9 cellular contexts compared by ENCODE assay signal in the genomic region with DNA sequence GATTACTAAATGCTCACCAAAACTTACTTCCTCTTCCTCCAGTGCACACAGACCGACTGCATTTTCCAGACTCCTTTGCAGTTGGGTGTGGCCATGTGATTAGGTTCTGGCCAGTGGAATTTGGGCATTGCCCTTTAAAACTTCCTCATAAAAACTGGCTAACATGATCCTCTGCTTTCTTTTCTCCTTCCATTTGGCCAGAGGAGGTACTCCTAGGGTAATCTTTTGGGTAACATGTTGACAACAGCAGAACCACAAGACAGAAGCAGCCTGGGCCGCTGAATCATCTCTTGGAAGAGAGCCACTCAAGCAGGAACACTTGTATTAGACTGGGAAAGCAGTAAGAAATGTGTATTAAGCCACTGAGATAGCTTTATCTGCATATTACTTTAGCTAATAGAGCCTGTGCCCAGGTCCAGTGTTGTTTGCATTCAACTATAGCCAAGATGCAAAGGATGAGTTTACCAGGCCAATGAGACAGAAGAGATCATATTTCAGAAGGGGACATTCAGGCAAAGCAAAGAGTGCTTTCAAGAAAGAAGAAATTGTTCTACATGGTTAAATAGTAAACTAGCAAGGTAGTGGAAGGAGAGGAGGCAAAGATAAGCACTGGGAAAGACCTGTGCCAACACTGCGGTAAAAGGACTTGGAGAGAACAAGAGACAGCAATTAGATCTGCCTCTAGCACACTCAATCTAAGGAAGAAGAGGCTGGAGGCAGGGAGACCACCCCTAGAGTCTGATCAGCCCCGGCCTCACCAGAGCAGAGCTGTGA.
A peak's percentile ranks its signal among the peaks of the same experiment; 100 is the strongest.
DNase-seq lines count a peak whose midpoint lies in the region; ATAC-seq and TF ChIP-seq lines count a peak whose summit lies in the region.
"Had no signal": no experiment of that assay in that cellular context is flagged by ENCODE, and none has a peak within 500 bp of the region (broad histone marks: within the 10 kb centered on the region; RNA-seq: fewer than 3 reads in every experiment).

No MANE protein-coding gene starts in this region.

- 56% methylated on average over 4 of the region's 4 CpGs for WGBS in hepatocyte (ENCODE audit: low lambda C conversion rate, missing lambda C conversion rate)
- WGBS in tibial nerve, 2 donors, result 59 to 69% methylated on average over 4 of the region's 4 CpGs

- peak; percentile 57 for ATAC-seq in WTC11
- ATAC-seq in HG02981 (IDR thresholded peaks at IDR 0.05; ENCODE audit: unreplicated experiment), result no peak
- ATAC-seq: effector memory CD8-positive, alpha-beta T cell had no signal

- H3K9me3 ChIP-seq in hepatocyte (ENCODE audit: low read depth), result no peaks in the 10 kb centered on the region
- no peaks in the 10 kb centered on the region for H3K9me3 ChIP-seq in tibial nerve

- H3K9me3 Mint-ChIP-seq in WTC11, result no peaks in the 10 kb centered on the region
- H3K9me3 Mint-ChIP-seq: effector memory CD8-positive, alpha-beta T cell had no signal

- peak in 1 of 2 donors; percentile 68 for TF ChIP-seq EP300 in tibial nerve (IDR thresholded peaks at IDR 0.05)

- no peaks in the 10 kb centered on the region for H3K27me3 Mint-ChIP-seq in WTC11 (ENCODE audit: low read depth)

- H3K27ac ChIP-seq in hepatocyte, result peak overlapping the region; percentile 15
- peak overlapping the region in 3 of 4 donors; percentile 29 to 77 (median 67) for H3K27ac ChIP-seq in tibial nerve

- H3K4me3 ChIP-seq in hepatocyte (no peak overlapping the region), tibial nerve (no peak overlapping the region)

- no peaks in the 10 kb centered on the region for H3K36me3 ChIP-seq in hepatocyte (replicated peaks; ENCODE audit: insufficient read depth, low read depth)
- no peaks in the 10 kb centered on the region for H3K36me3 ChIP-seq in tibial nerve

- CTCF ChIA-PET in WTC11 (lab: Charles Lee), result no interaction called here

- peaks cover 19% of the 10 kb centered on the region for H3K4me1 Mint-ChIP-seq in WTC11

- peak; percentile 90 for DNase-seq in HT1080 (ENCODE audit: low read depth)
- no peak for DNase-seq in WTC11 (ENCODE audit: low spot score)
- DNase-seq in hepatocyte (ENCODE audit: low spot score), result peak; percentile 57
- peak; percentile 50 to 74 for DNase-seq in tibial nerve (ENCODE audit: low spot score in 2 of 2)
- no peak for DNase-seq in stimulated activated CD4-positive, alpha-beta T cell treated with anti-CD3 and anti-CD28 coated beads, Interleukin-12 subunit alpha, Interleukin-12 subunit beta, amount 100 ng/mL, for 4 hours
- no peak for DNase-seq in SK-N-DZ (ENCODE audit: low spot score)
- DNase-seq in activated CD4-positive, alpha-beta T cell treated with anti-CD3 and anti-CD28 coated beads for 4 hours, result no peak
- DNase-seq: effector memory CD8-positive, alpha-beta T cell had no signal

- H2AFZ ChIP-seq in hepatocyte, result no peak overlapping the region

- H3K4me2 ChIP-seq in hepatocyte, result peak overlapping the region; percentile 3

- TF ChIP-seq CTCF in WTC11 (IDR thresholded peaks at IDR 0.05) (no peak), hepatocyte (IDR thresholded peaks at IDR 0.05; ENCODE audit: poor library complexity) (no peak), tibial nerve (IDR thresholded peaks at IDR 0.05) (no peak)

- H3K27me3 ChIP-seq in hepatocyte (no peaks in the 10 kb centered on the region), tibial nerve (no peaks in the 10 kb centered on the region)

- peaks cover 17% of the 10 kb centered on the region for H3K4me1 ChIP-seq in hepatocyte (ENCODE audit: insufficient read depth)
- peaks cover 0 to 6% (median 3%) of the 10 kb centered on the region in 4 donors for H3K4me1 ChIP-seq in tibial nerve

- POLR2A ChIA-PET in WTC11 (lab: Charles Lee), result no interaction called here

- H3K9me2 ChIP-seq in hepatocyte (replicated peaks; ENCODE audit: insufficient read depth), result no peaks in the 10 kb centered on the region

- no peak overlapping the region for H3K4me3 Mint-ChIP-seq in WTC11
- H3K4me3 Mint-ChIP-seq: effector memory CD8-positive, alpha-beta T cell had no signal

- no peaks in the 10 kb centered on the region for H3K36me3 Mint-ChIP-seq in WTC11

- no peaks in the 10 kb centered on the region for H3K79me2 ChIP-seq in hepatocyte

- no peaks in the 10 kb centered on the region for H4K20me1 ChIP-seq in hepatocyte (ENCODE audit: insufficient read depth, poor library complexity, severe bottlenecking)

- no peak for TF ChIP-seq POLR2A in tibial nerve (IDR thresholded peaks at IDR 0.05)

- peak overlapping the region; percentile 38 for H3K27ac Mint-ChIP-seq in WTC11
- H3K27ac Mint-ChIP-seq: effector memory CD8-positive, alpha-beta T cell had no signal

TF ChIP-seq in WTC11, 78 proteins besides CTCF, POLR2A, EP300 and RAD21:
- TF ChIP-seq, protein P1, sequence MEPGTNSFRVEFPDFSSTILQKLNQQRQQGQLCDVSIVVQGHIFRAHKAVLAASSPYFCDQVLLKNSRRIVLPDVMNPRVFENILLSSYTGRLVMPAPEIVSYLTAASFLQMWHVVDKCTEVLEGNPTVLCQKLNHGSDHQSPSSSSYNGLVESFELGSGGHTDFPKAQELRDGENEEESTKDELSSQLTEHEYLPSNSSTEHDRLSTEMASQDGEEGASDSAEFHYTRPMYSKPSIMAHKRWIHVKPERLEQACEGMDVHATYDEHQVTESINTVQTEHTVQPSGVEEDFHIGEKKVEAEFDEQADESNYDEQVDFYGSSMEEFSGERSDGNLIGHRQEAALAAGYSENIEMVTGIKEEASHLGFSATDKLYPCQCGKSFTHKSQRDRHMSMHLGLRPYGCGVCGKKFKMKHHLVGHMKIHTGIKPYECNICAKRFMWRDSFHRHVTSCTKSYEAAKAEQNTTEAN (CRISPR knock-in tag; IDR thresholded peaks at IDR 0.05), result no peak
- TF ChIP-seq, protein P2, sequence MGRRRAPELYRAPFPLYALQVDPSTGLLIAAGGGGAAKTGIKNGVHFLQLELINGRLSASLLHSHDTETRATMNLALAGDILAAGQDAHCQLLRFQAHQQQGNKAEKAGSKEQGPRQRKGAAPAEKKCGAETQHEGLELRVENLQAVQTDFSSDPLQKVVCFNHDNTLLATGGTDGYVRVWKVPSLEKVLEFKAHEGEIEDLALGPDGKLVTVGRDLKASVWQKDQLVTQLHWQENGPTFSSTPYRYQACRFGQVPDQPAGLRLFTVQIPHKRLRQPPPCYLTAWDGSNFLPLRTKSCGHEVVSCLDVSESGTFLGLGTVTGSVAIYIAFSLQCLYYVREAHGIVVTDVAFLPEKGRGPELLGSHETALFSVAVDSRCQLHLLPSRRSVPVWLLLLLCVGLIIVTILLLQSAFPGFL (CRISPR knock-in tag; IDR thresholded peaks at IDR 0.05; ENCODE audit: borderline replicate concordance), result no peak
- TF ChIP-seq, protein P3, sequence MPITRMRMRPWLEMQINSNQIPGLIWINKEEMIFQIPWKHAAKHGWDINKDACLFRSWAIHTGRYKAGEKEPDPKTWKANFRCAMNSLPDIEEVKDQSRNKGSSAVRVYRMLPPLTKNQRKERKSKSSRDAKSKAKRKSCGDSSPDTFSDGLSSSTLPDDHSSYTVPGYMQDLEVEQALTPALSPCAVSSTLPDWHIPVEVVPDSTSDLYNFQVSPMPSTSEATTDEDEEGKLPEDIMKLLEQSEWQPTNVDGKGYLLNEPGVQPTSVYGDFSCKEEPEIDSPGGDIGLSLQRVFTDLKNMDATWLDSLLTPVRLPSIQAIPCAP (CRISPR knock-in tag; IDR thresholded peaks at IDR 0.05), result no peak

Comparison
In these comparisons a context has a peak if more than half of its experiments do, and no peak if none do; other contexts are left out.
1. DNase-seq: peak in HT1080 (single experiment), hepatocyte (single experiment) and tibial nerve (2 of 2); none in WTC11 (single experiment), stimulated activated CD4-positive, alpha-beta T cell treated with anti-CD3 and anti-CD28 coated beads, Interleukin-12 subunit alpha, Interleukin-12 subunit beta, amount 100 ng/mL, for 4 hours (single experiment), SK-N-DZ (single experiment) and activated CD4-positive, alpha-beta T cell treated with anti-CD3 and anti-CD28 coated beads for 4 hours (0 of 2).